1 cellular context compared by ENCODE assay signal in the genomic region with DNA sequence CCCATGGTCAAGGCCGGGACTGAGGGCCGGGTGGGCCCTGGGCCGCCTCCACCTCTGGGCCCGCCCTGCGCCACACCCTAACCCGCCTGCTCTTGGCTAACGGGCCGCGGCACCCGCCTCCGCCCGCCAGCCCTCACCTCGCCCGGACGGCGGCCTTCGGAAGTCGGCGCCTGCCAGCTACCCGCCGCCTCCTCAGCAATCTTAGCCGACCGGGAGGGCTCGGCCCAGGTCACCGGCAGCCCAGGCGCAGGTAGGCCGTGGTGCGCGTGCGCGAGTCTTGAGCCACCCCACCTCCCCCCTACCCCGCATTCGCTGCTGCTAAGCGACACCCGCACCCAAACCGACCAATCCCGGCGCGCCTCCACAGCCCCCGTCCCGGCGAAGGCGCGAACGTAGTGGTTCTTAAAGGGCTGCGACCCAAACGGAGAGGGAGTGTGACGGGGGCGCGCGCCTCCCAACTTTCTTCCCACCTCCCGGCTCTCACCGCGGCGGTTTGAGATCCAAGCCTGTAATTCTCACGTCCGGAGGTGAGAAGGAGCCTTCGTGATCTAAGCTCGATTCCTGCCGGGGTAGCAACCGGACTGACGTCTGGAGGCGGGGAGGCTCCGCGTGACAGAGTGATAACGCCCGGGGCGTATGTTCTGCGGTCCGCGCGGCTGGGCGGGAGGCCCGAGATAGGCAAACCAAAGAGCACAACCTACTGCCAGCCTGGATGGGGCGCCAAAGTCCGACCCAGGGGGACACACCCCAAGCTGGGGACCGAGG.
TF ChIP-seq lines count a peak whose summit lies in the region.

A gene with protein sequence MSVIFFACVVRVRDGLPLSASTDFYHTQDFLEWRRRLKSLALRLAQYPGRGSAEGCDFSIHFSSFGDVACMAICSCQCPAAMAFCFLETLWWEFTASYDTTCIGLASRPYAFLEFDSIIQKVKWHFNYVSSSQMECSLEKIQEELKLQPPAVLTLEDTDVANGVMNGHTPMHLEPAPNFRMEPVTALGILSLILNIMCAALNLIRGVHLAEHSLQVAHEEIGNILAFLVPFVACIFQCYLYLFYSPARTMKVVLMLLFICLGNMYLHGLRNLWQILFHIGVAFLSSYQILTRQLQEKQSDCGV (minus strand): TSS at position 259 of the 765 bp plus-strand sequence. CDS start 12,921 bp downstream, outside the sequence.

TF ChIP-seq in Ishikawa, 13 proteins besides CTCF, POLR2A, EP300 and RAD21 (continued from another document):
- TF ChIP-seq TAF1 (IDR thresholded peaks at IDR 0.05; ENCODE audit: low read depth): peak; percentile 82
- TF ChIP-seq CREB1 (IDR thresholded peaks at IDR 0.05; ENCODE audit: low read depth): 0 out of 2 replicates have a peak, but pooled peaks have one; percentile 17
- no peak for TF ChIP-seq ZBTB7A (IDR thresholded peaks at IDR 0.05; ENCODE audit: low read depth)
- TF ChIP-seq NFIC (IDR thresholded peaks at IDR 0.05): peak; percentile 32; the same call in 1 of the 2 replicates
